ENCODE assay signal across 9 cellular contexts in genomic region chr9:129988607-129989361, GRCh38. TPM values are rescaled to one million over a fixed set of nuclear protein-coding genes. Genes with fewer than 3 reads are reported as not detected.
DNase-seq lines count a peak whose midpoint lies in the region; ATAC-seq and TF ChIP-seq lines count a peak whose summit lies in the region.
"Had no signal": no experiment of that assay in that cellular context is flagged by ENCODE, and none has a peak within 500 bp of the region (broad histone marks: within the 10 kb centered on the region; RNA-seq: fewer than 3 reads in every experiment).

No MANE protein-coding gene starts in this region.

- H3K36me3 Mint-ChIP-seq in activated naive CD4-positive, alpha-beta T cell treated with anti-CD3 and anti-CD28 coated beads, Interleukin-2, amount 10 ng/mL, durations not matched to agents 7 days and 5 days, result peaks cover 46% of the 10 kb centered on the region
- H3K36me3 Mint-ChIP-seq in activated T-helper 17 cell treated with anti-CD3 and anti-CD28 coated beads, Interleukin-2, amount 50 U/mL, for 72 hours (ENCODE audit: low read depth), result peaks cover 100% of the 10 kb centered on the region

- DNase-seq in activated naive CD4-positive, alpha-beta T cell treated with anti-CD3 and anti-CD28 coated beads, Interleukin-2, amount 10 ng/mL, durations not matched to agents 7 days and 5 days, result no peak
- no peak for DNase-seq in activated naive CD4-positive, alpha-beta T cell treated with Interleukin-2 at 50 U/mL for 16 hours
- DNase-seq in tibial nerve (ENCODE audit: low spot score in 2 of 2) (no peak), middle frontal gyrus (ENCODE audit: extremely low spot score, low spot score) (no peak), NOMO-1 treated with dmso at 0.1 percent for 144 hours (lab: John Stamatoyannopoulos, UW; ENCODE audit: unreplicated experiment) (no peak)
- DNase-seq in stimulated activated CD4-positive, alpha-beta T cell treated with anti-CD3 and anti-CD28 coated beads, Interleukin-15, amount 100 ng/mL, for 24 hours, result no peak

- no peak for TF ChIP-seq CTCF in tibial nerve (IDR thresholded peaks at IDR 0.05)

- no peaks in the 10 kb centered on the region for H3K27me3 Mint-ChIP-seq in activated naive CD4-positive, alpha-beta T cell treated with anti-CD3 and anti-CD28 coated beads, Interleukin-2, amount 10 ng/mL, durations not matched to agents 7 days and 5 days
- no peaks in the 10 kb centered on the region for H3K27me3 Mint-ChIP-seq in activated T-helper 17 cell treated with anti-CD3 and anti-CD28 coated beads, Interleukin-2, amount 50 U/mL, for 72 hours

- WGBS in tibial nerve, 2 donors, result 63 to 70% methylated on average over 9 of the region's 9 CpGs

- H3K9me3 Mint-ChIP-seq in activated naive CD4-positive, alpha-beta T cell treated with anti-CD3 and anti-CD28 coated beads, Interleukin-2, amount 10 ng/mL, durations not matched to agents 7 days and 5 days, result no peaks in the 10 kb centered on the region
- H3K9me3 Mint-ChIP-seq in activated T-helper 17 cell treated with anti-CD3 and anti-CD28 coated beads, Interleukin-2, amount 50 U/mL, for 72 hours, result no peaks in the 10 kb centered on the region

- H3K27ac Mint-ChIP-seq in activated naive CD4-positive, alpha-beta T cell treated with anti-CD3 and anti-CD28 coated beads, Interleukin-2, amount 10 ng/mL, durations not matched to agents 7 days and 5 days, result peak overlapping the region; percentile 82
- peak overlapping the region; percentile 96 for H3K27ac Mint-ChIP-seq in activated T-helper 17 cell treated with anti-CD3 and anti-CD28 coated beads, Interleukin-2, amount 50 U/mL, for 72 hours

- CTCF ChIA-PET in activated naive CD4-positive, alpha-beta T cell treated with anti-CD3 and anti-CD28 coated beads, Interleukin-2, amount 10 ng/mL, durations not matched to agents 7 days and 5 days (lab: Charles Lee), result no interaction called here

- H3K27ac ChIP-seq in tibial nerve, result peak overlapping the region in 3 of 4 donors; percentile 57 to 77 (median 69)
- H3K27ac ChIP-seq: thoracic aorta had no signal

- ATAC-seq in HG03039 (IDR thresholded peaks at IDR 0.05; ENCODE audit: unreplicated experiment), result peak; percentile 42
- peak; percentile 57 for ATAC-seq in activated T-helper 17 cell treated with anti-CD3 and anti-CD28 coated beads, Interleukin-2, amount 50 U/mL, for 72 hours (replicated peaks)

- peaks cover 64% of the 10 kb centered on the region for H3K4me1 Mint-ChIP-seq in activated naive CD4-positive, alpha-beta T cell treated with anti-CD3 and anti-CD28 coated beads, Interleukin-2, amount 10 ng/mL, durations not matched to agents 7 days and 5 days
- peaks cover 54% of the 10 kb centered on the region for H3K4me1 Mint-ChIP-seq in activated T-helper 17 cell treated with anti-CD3 and anti-CD28 coated beads, Interleukin-2, amount 50 U/mL, for 72 hours

- H3K4me1 ChIP-seq in tibial nerve, result peaks cover 0 to 63% (median 26%) of the 10 kb centered on the region in 4 donors

- no peak overlapping the region for H3K4me3 ChIP-seq in tibial nerve
- H3K4me3 ChIP-seq: thoracic aorta had no signal

- no peaks in the 10 kb centered on the region for H3K27me3 ChIP-seq in tibial nerve

- no peak for TF ChIP-seq POLR2A in tibial nerve (IDR thresholded peaks at IDR 0.05)

- no peaks in the 10 kb centered on the region for H3K9me3 ChIP-seq in tibial nerve
- H3K9me3 ChIP-seq: thoracic aorta had no signal

- H3K4me3 Mint-ChIP-seq in activated naive CD4-positive, alpha-beta T cell treated with anti-CD3 and anti-CD28 coated beads, Interleukin-2, amount 10 ng/mL, durations not matched to agents 7 days and 5 days, result no peak overlapping the region
- H3K4me3 Mint-ChIP-seq in activated T-helper 17 cell treated with anti-CD3 and anti-CD28 coated beads, Interleukin-2, amount 50 U/mL, for 72 hours, result peak overlapping the region; percentile 80

- peaks cover 0 to 11% (median 0%) of the 10 kb centered on the region in 3 donors for H3K36me3 ChIP-seq in tibial nerve
- H3K36me3 ChIP-seq: thoracic aorta had no signal

- TF ChIP-seq EP300 in tibial nerve (IDR thresholded peaks at IDR 0.05), result no peak

RNA-seq across cellular contexts. Expression of gene FNBP1, which starts 54.2 kb away (rescaled TPM):
- total RNA-seq in activated T-helper 17 cell treated with anti-CD3 and anti-CD28 coated beads, Interleukin-2, amount 50 U/mL, for 72 hours, result 100 to 1,000 TPM; 173 to 492 TPM
- 100 to 1,000 TPM in 1 of 4 donors, 10 to 100 TPM in 3; 77.0 to 114 (median 86.4) TPM for total RNA-seq in tibial nerve
